ENCODE assay signal across 30 cellular contexts in the genomic region with DNA sequence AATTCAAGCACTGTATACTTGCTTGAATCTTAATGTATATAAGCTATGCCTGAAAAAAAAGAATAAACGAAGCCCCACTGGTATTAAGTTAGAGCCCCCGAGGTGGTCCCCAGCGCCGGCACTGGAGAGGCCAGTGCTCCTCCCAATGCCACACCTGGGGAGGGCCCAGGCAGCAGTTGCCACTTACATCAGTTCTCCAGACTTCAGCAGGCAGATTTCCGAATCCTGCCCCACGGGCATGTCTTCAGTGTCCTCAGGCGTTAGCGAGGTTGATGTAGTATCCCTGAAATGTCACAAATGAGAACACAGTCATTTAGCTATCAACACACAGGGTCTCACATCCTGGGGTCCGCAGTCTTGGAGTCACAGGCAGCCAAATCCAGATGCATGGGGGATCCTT. TPM values are rescaled to one million over a fixed set of nuclear protein-coding genes. Genes with fewer than 3 reads are reported as not detected.
"Had no signal": no experiment of that assay in that cellular context is flagged by ENCODE, and none has a peak within 500 bp of the region (broad histone marks: within the 10 kb centered on the region; RNA-seq: fewer than 3 reads in every experiment).

No MANE protein-coding gene starts in this region.

- DNase-seq: colonic mucosa; cortex of kidney; effector CD8-positive, alpha-beta T cell; effector memory CD8-positive, alpha-beta T cell; endodermal cell; erythroblast; esophagus squamous epithelium; foreskin fibroblast; foreskin melanocyte; gastrocnemius medialis; glutamatergic neuron; hypothalamus; immature natural killer cell; islet precursor cell; kidney; kidney glomerular epithelial cell; left colon; left ventricle myocardium inferior; lower lobe of right lung; mesenchymal stem cell; midbrain; naive thymus-derived CD4-positive, alpha-beta T cell had no signal

- ATAC-seq: effector memory CD8-positive, alpha-beta T cell; esophagus mucosa; gastrocnemius medialis; left colon; left lobe of liver; lower lobe of right lung; naive thymus-derived CD4-positive, alpha-beta T cell had no signal

- H3K9me3 ChIP-seq: colonic mucosa, esophagus squamous epithelium, gastrocnemius medialis, left ventricle myocardium inferior, lower lobe of right lung had no signal

- H3K4me1 ChIP-seq: colonic mucosa had no signal

- H3K79me2 ChIP-seq: hepatocyte had no signal

- H2AFZ ChIP-seq: hepatocyte had no signal

- H3K36me3 ChIP-seq: colonic mucosa had no signal

- H3K27ac ChIP-seq: colonic mucosa, epithelial cell of prostate, esophagus squamous epithelium, gastrocnemius medialis, hepatocyte, left ventricle myocardium inferior, lower lobe of right lung had no signal

- H3K4me2 ChIP-seq: hepatocyte had no signal

- H3K4me3 ChIP-seq: colonic mucosa, esophagus squamous epithelium, gastrocnemius medialis, hepatocyte, left ventricle myocardium inferior, lower lobe of right lung had no signal

- H3K27me3 ChIP-seq: colonic mucosa, esophagus squamous epithelium, gastrocnemius medialis, hepatocyte had no signal

RNA-seq across cellular contexts. Expression of gene CXCR6, which starts 7.0 kb away (rescaled TPM):
- total RNA-seq: dermis microvascular lymphatic vessel endothelial cell, endodermal cell, glomerular endothelial cell, hepatocyte, left lobe of liver, lung microvascular endothelial cell had no signal

RNA-seq across cellular contexts. Expression of gene CCR9, which starts 49.9 kb away (rescaled TPM):
- total RNA-seq: dermis microvascular lymphatic vessel endothelial cell, endodermal cell, esophagus mucosa, esophagus squamous epithelium, glomerular endothelial cell, left ventricle myocardium inferior, lower lobe of right lung, lung microvascular endothelial cell had no signal
- polyA plus RNA-seq: hepatocyte, immature natural killer cell, liver had no signal
